ENCODE assay signal across 29 cellular contexts in genomic region chr12:88314706-88315105, GRCh38.
"Had no signal": no experiment of that assay in that cellular context is flagged by ENCODE, and none has a peak within 500 bp of the region (broad histone marks: within the 10 kb centered on the region; RNA-seq: fewer than 3 reads in every experiment).

No MANE protein-coding gene starts in this region.

- H3K27ac Mint-ChIP-seq: naive thymus-derived CD8-positive, alpha-beta T cell; nephron; progenitor cell of endocrine pancreas; stimulated activated effector memory CD8-positive, alpha-beta T cell treated with anti-CD3 and anti-CD28 coated beads, Interleukin-12 subunit alpha, Interleukin-12 subunit beta, amount 100 ng/mL, for 72 hours; stimulated activated naive B cell treated with anti-CD40 and anti-IgM and Interleukin-4, amounts not matched to agents 10 μg/mL and 1 μg/mL and 100 μg/mL, for 72 hours; stimulated activated naive CD8-positive, alpha-beta T cell treated with anti-CD3 and anti-CD28 coated beads, Interleukin-15, Interleukin-2, amounts not matched to agents 100 ng/mL and 50 ng/mL, for 24 hours; type B pancreatic cell had no signal

- H3K27ac ChIP-seq: neural progenitor cell, ovary, parathyroid adenoma, psoas muscle, right lobe of liver, sigmoid colon, suprapubic skin, testis, tibial artery, transverse colon, upper lobe of right lung, uterus had no signal

- FAIRE-seq: small intestine had no signal

- H3K4me2 ChIP-seq: neural progenitor cell had no signal

- H2AFZ ChIP-seq: neural progenitor cell, parathyroid adenoma had no signal

- H3K27me3 Mint-ChIP-seq: naive thymus-derived CD8-positive, alpha-beta T cell; stimulated activated naive B cell treated with anti-CD40 and anti-IgM and Interleukin-4, amounts not matched to agents 10 μg/mL and 1 μg/mL and 100 μg/mL, for 72 hours; type B pancreatic cell had no signal

- H3K4me3 Mint-ChIP-seq: naive thymus-derived CD8-positive, alpha-beta T cell; nephron; neural progenitor cell; stimulated activated effector memory CD8-positive, alpha-beta T cell treated with anti-CD3 and anti-CD28 coated beads, Interleukin-12 subunit alpha, Interleukin-12 subunit beta, amount 100 ng/mL, for 72 hours; stimulated activated naive B cell treated with anti-CD40 and anti-IgM and Interleukin-4, amounts not matched to agents 10 μg/mL and 1 μg/mL and 100 μg/mL, for 72 hours; stimulated activated naive CD8-positive, alpha-beta T cell treated with anti-CD3 and anti-CD28 coated beads, Interleukin-15, Interleukin-2, amounts not matched to agents 100 ng/mL and 50 ng/mL, for 24 hours; type B pancreatic cell had no signal

- H3K36me3 ChIP-seq: neural progenitor cell, ovary, right lobe of liver, sigmoid colon, suprapubic skin, tibial artery, transverse colon, upper lobe of right lung, uterus had no signal

- H3K9me3 Mint-ChIP-seq: nephron; neural progenitor cell; stimulated activated effector memory CD8-positive, alpha-beta T cell treated with anti-CD3 and anti-CD28 coated beads, Interleukin-12 subunit alpha, Interleukin-12 subunit beta, amount 100 ng/mL, for 72 hours; type B pancreatic cell had no signal

- H3K27me3 ChIP-seq: neural progenitor cell, sigmoid colon, suprapubic skin, testis, tibial artery, transverse colon, upper lobe of right lung, uterus had no signal

- H3K36me3 Mint-ChIP-seq: naive thymus-derived CD8-positive, alpha-beta T cell; neural progenitor cell; stimulated activated effector memory CD8-positive, alpha-beta T cell treated with anti-CD3 and anti-CD28 coated beads, Interleukin-12 subunit alpha, Interleukin-12 subunit beta, amount 100 ng/mL, for 72 hours; stimulated activated naive B cell treated with anti-CD40 and anti-IgM and Interleukin-4, amounts not matched to agents 10 μg/mL and 1 μg/mL and 100 μg/mL, for 72 hours; type B pancreatic cell had no signal

- H3K4me3 ChIP-seq: neural progenitor cell, ovary, psoas muscle, right lobe of liver, sigmoid colon, suprapubic skin, testis, tibial artery, transverse colon, upper lobe of right lung, uterus had no signal

- H3K4me1 ChIP-seq: neural progenitor cell, parathyroid adenoma, psoas muscle, right lobe of liver, sigmoid colon, suprapubic skin, testis, upper lobe of right lung, uterus had no signal

- H3K4me1 Mint-ChIP-seq: naive thymus-derived CD8-positive, alpha-beta T cell; nephron; stimulated activated effector memory CD8-positive, alpha-beta T cell treated with anti-CD3 and anti-CD28 coated beads, Interleukin-12 subunit alpha, Interleukin-12 subunit beta, amount 100 ng/mL, for 72 hours; stimulated activated naive B cell treated with anti-CD40 and anti-IgM and Interleukin-4, amounts not matched to agents 10 μg/mL and 1 μg/mL and 100 μg/mL, for 72 hours had no signal

- DNase-seq: naive thymus-derived CD8-positive, alpha-beta T cell; occipital lobe; ovary; posterior cingulate gyrus; psoas muscle; right cardiac atrium; right lobe of liver; sigmoid colon; small intestine; stimulated activated CD4-positive, alpha-beta T cell treated with anti-CD3 and anti-CD28 coated beads, Interleukin-15, amount 100 ng/mL, for 24 hours; stimulated activated CD4-positive, alpha-beta T cell treated with anti-CD3 and anti-CD28 coated beads, Interleukin-2, amount 100 ng/mL, for 24 hours; stimulated activated CD4-positive, alpha-beta T cell treated with anti-CD3 and anti-CD28 coated beads, Interleukin-2, amount 100 ng/mL, for 48 hours; stimulated activated CD4-positive, alpha-beta T cell treated with anti-CD3 and anti-CD28 coated beads, Interleukin-4, amount 100 ng/mL, for 24 hours; stimulated activated naive B cell treated with anti-CD40 and anti-IgM and Interleukin-4, amounts not matched to agents 10 μg/mL and 1 μg/mL and 100 μg/mL, for 72 hours; stimulated activated naive CD4-positive, alpha-beta T cell treated with Interleukin-2 at 50 U/mL for 16 hours; substantia nigra; testis; tibial artery; transverse colon; upper lobe of right lung; uterus had no signal

- H3K9me3 ChIP-seq: ovary, psoas muscle, right lobe of liver, sigmoid colon, suprapubic skin, testis, tibial artery, transverse colon, upper lobe of right lung, uterus had no signal

- H3K9ac ChIP-seq: neural progenitor cell, parathyroid adenoma had no signal

- ATAC-seq: naive thymus-derived CD8-positive, alpha-beta T cell; psoas muscle; right cardiac atrium; right lobe of liver; stimulated activated effector memory CD8-positive, alpha-beta T cell treated with anti-CD3 and anti-CD28 coated beads, Interleukin-12 subunit alpha, Interleukin-12 subunit beta, amount 100 ng/mL, for 72 hours; stimulated activated naive B cell treated with anti-CD40 and anti-IgM and Interleukin-4, amounts not matched to agents 10 μg/mL and 1 μg/mL and 100 μg/mL, for 72 hours; upper lobe of right lung had no signal
